ENCODE assay signal across 8 cellular contexts in the genomic region with DNA sequence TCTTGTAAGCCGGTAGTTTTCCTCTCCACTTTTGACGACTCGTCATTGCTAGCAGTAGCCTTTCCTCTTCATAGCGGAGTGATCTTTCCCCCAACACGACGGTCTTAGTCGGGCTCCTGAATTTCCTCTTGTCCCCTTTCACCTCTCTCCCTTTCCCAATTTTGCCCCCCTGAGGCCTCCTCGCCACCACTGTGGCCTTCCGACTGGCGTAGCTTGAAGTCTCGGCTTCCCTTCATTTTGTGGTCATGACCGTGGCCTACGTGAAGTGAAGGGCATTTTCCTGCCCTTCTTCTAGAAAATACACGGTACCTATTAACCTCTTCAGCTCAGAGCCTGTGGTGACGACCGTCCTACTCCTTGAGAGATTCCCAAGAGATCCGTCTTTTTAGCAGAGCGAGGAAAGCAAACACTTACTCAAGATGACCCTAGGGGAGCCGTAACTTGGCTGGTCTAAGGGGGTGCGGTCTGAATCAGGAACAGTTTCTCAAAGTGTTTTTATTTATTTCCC. TPM values are rescaled to one million over a fixed set of nuclear protein-coding genes. Genes with fewer than 3 reads are reported as not detected.
DNase-seq lines count a peak whose midpoint lies in the region; ATAC-seq, FAIRE-seq and TF ChIP-seq lines count a peak whose summit lies in the region.

No MANE protein-coding gene starts in this region.

- H3K36me3 Mint-ChIP-seq in activated CD8-positive, alpha-beta memory T cell treated with anti-CD3 and anti-CD28 coated beads, Interleukin-2, amount 10 ng/mL, durations not matched to agents 7 days and 5 days = peaks cover 41% of the 10 kb centered on the region

- peaks cover 58% of the 10 kb centered on the region for H3K4me1 Mint-ChIP-seq in activated CD8-positive, alpha-beta memory T cell treated with anti-CD3 and anti-CD28 coated beads, Interleukin-2, amount 10 ng/mL, durations not matched to agents 7 days and 5 days

- H3K27ac ChIP-seq in substantia nigra (ENCODE audit: low read depth, low read length, poor library complexity, severe bottlenecking) = peak overlapping the region; percentile 99

- peaks cover 8% of the 10 kb centered on the region for H3K36me3 ChIP-seq in bronchial epithelial cell (ENCODE audit: control insufficient read depth, insufficient read depth, low read length)

- no peaks in the 10 kb centered on the region for H3K9me3 Mint-ChIP-seq in activated CD8-positive, alpha-beta memory T cell treated with anti-CD3 and anti-CD28 coated beads, Interleukin-2, amount 10 ng/mL, durations not matched to agents 7 days and 5 days (ENCODE audit: low read depth)

- peak overlapping the region; percentile 96 for H3K27ac Mint-ChIP-seq in activated CD8-positive, alpha-beta memory T cell treated with anti-CD3 and anti-CD28 coated beads, Interleukin-2, amount 10 ng/mL, durations not matched to agents 7 days and 5 days

- CTCF ChIA-PET in activated CD8-positive, alpha-beta memory T cell treated with anti-CD3 and anti-CD28 coated beads, Interleukin-2, amount 10 ng/mL, durations not matched to agents 7 days and 5 days (lab: Charles Lee) = interaction anchor here (0.6 to 2.8 kb wide), 6 partner anchors 15 to 340 kb away, joined by 3 to 20 read pairs (median 3); no protein-coding TSS in a partner anchor

- peak; percentile 49 for DNase-seq in activated CD8-positive, alpha-beta memory T cell treated with anti-CD3 and anti-CD28 coated beads, Interleukin-2, amount 10 ng/mL, durations not matched to agents 7 days and 5 days
- DNase-seq in activated CD8-positive, alpha-beta memory T cell treated with anti-CD3 and anti-CD28 coated beads, Interleukin-2, amount 50 U/mL, for 4 hours = no peak
- DNase-seq in NCI-H82 (lab: John Stamatoyannopoulos, UW) = peak; percentile 43
- peak; percentile 49 for DNase-seq in bronchial epithelial cell (ENCODE audit: low read depth)
- peak; percentile 69 for DNase-seq in left kidney (ENCODE audit: low read depth, low spot score)
- peak in 7 of 49 donors; percentile 25 to 68 (median 51) for DNase-seq in substantia nigra (lab: John Stamatoyannopoulos, UW)

- no peak for TF ChIP-seq CTCF in bronchial epithelial cell (IDR thresholded peaks at IDR 0.05; ENCODE audit: insufficient read depth, low read length, severe bottlenecking)

- peak overlapping the region; percentile 98 for H3K4me3 Mint-ChIP-seq in activated CD8-positive, alpha-beta memory T cell treated with anti-CD3 and anti-CD28 coated beads, Interleukin-2, amount 10 ng/mL, durations not matched to agents 7 days and 5 days

- H3K4me3 ChIP-seq in bronchial epithelial cell (ENCODE audit: low read depth, low read length) = peak overlapping the region; percentile 90

- no peak for ATAC-seq in activated CD8-positive, alpha-beta memory T cell treated with anti-CD3 and anti-CD28 coated beads, Interleukin-2, amount 10 ng/mL, durations not matched to agents 7 days and 5 days
- no peak for ATAC-seq in GM21360 (IDR thresholded peaks at IDR 0.05; ENCODE audit: unreplicated experiment)
- ATAC-seq in GM19452 (IDR thresholded peaks at IDR 0.05; ENCODE audit: unreplicated experiment) = no peak

- H3K27me3 Mint-ChIP-seq in activated CD8-positive, alpha-beta memory T cell treated with anti-CD3 and anti-CD28 coated beads, Interleukin-2, amount 10 ng/mL, durations not matched to agents 7 days and 5 days = no peaks in the 10 kb centered on the region

- no peak for FAIRE-seq in bronchial epithelial cell (lab: Jason Lieb, UNC)

- no peaks in the 10 kb centered on the region for H3K27me3 ChIP-seq in bronchial epithelial cell (ENCODE audit: control insufficient read depth, insufficient read depth, low read length)

RNA-seq across cellular contexts. Expression of a gene that starts 0.8 kb away (rescaled TPM):
- total RNA-seq in activated CD8-positive, alpha-beta memory T cell treated with anti-CD3 and anti-CD28 coated beads, Interleukin-2, amount 10 ng/mL, durations not matched to agents 7 days and 5 days = 100 to 1,000 TPM; 215 to 293 TPM
- total RNA-seq in bronchial epithelial cell = 226 and 248 TPM in 2 replicates

RNA-seq across cellular contexts. Expression of a gene that starts 55.7 kb away (rescaled TPM):
- total RNA-seq in activated CD8-positive, alpha-beta memory T cell treated with anti-CD3 and anti-CD28 coated beads, Interleukin-2, amount 10 ng/mL, durations not matched to agents 7 days and 5 days = 10 to 100 TPM; 45.5 to 47.7 TPM
- 79.5 and 86.0 TPM in 2 replicates for total RNA-seq in bronchial epithelial cell
